Comparison of ENCODE assay signal across 1 cellular context in the genomic region with DNA sequence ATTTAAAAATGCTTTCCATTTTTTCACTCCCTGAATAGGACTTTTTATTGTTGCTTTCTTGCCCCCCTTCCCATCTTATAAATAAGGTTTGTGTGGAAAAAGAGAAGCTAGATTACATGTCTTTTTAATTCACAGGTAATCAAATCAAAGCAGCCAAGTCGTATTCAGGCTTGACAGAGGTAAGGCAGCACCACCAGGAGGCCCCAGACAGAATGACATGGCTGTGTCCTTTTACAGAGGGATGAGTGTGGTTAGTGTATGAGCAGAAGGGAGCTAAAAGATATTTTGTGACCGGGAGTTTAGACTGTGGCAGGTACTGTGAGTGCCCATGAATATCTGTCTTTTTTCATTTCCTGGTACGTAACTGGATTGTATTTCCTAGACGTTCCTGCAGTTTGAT.
TF ChIP-seq lines count a peak whose summit lies in the region.

No MANE protein-coding gene starts in this region.

TF ChIP-seq in WTC11, 78 proteins besides CTCF, POLR2A, EP300 and RAD21 (continued from another document):
- TF ChIP-seq PRDM15 (CRISPR knock-in tag; IDR thresholded peaks at IDR 0.05) (no peak), ZNF232 (CRISPR knock-in tag; IDR thresholded peaks at IDR 0.05) (no peak), STAT6 (CRISPR knock-in tag; conservative IDR thresholded peaks at IDR 0.05; ENCODE audit: low read depth) (no peak), MAX (CRISPR knock-in tag; IDR thresholded peaks at IDR 0.05) (no peak), NR2C2 (CRISPR knock-in tag; IDR thresholded peaks at IDR 0.05) (no peak), GTF2I (CRISPR knock-in tag; conservative IDR thresholded peaks at IDR 0.05) (no peak), TP53 (CRISPR knock-in tag; IDR thresholded peaks at IDR 0.05) (no peak), HMGA2 (CRISPR knock-in tag; IDR thresholded peaks at IDR 0.05) (no peak), TCF7 (CRISPR knock-in tag; IDR thresholded peaks at IDR 0.05; ENCODE audit: low read depth) (no peak), AR (CRISPR knock-in tag; IDR thresholded peaks at IDR 0.05) (no peak), ARID4B (CRISPR knock-in tag; IDR thresholded peaks at IDR 0.05; ENCODE audit: borderline replicate concordance) (no peak), SP1 (CRISPR knock-in tag; conservative IDR thresholded peaks at IDR 0.05) (no peak), JUN (CRISPR knock-in tag; IDR thresholded peaks at IDR 0.05) (no peak)
- TF ChIP-seq, protein P1, sequence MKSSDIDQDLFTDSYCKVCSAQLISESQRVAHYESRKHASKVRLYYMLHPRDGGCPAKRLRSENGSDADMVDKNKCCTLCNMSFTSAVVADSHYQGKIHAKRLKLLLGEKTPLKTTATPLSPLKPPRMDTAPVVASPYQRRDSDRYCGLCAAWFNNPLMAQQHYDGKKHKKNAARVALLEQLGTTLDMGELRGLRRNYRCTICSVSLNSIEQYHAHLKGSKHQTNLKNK (CRISPR knock-in tag; IDR thresholded peaks at IDR 0.05): no peak
- TF ChIP-seq, protein P2, sequence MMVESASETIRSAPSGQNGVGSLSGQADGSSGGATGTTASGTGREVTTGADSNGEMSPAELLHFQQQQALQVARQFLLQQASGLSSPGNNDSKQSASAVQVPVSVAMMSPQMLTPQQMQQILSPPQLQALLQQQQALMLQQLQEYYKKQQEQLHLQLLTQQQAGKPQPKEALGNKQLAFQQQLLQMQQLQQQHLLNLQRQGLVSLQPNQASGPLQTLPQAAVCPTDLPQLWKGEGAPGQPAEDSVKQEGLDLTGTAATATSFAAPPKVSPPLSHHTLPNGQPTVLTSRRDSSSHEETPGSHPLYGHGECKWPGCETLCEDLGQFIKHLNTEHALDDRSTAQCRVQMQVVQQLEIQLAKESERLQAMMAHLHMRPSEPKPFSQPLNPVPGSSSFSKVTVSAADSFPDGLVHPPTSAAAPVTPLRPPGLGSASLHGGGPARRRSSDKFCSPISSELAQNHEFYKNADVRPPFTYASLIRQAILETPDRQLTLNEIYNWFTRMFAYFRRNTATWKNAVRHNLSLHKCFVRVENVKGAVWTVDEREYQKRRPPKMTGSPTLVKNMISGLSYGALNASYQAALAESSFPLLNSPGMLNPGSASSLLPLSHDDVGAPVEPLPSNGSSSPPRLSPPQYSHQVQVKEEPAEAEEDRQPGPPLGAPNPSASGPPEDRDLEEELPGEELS (CRISPR knock-in tag; IDR thresholded peaks at IDR 0.05): no peak
